Comparison of ENCODE assay signal across 2 cellular contexts in the genomic region with DNA sequence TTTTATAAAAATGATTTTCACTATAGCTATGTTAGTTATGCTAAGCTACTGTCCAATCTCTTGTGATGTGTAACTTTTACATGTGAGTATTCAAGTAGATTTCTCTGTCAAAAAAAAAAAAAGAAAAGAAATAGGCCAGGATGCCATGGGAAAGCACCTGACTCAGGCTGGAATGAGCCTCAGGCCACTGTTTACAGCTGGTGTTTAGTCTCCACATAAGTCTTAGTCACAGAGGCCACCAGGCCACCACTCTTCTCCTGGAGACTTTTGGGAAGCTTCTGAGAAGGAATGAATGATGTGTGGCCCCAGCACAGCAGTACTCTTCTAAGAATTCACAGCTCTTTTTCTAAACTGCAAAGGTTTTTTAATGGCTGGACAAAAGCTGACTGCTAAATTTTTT.
TF ChIP-seq lines count a peak whose summit lies in the region.

No MANE protein-coding gene starts in this region.

TF ChIP-seq in SK-N-SH treated with all-trans-retinoic acid at 6 μM for 48 hours, 23 proteins besides CTCF, POLR2A, EP300 and RAD21:
- TF ChIP-seq, protein P1, sequence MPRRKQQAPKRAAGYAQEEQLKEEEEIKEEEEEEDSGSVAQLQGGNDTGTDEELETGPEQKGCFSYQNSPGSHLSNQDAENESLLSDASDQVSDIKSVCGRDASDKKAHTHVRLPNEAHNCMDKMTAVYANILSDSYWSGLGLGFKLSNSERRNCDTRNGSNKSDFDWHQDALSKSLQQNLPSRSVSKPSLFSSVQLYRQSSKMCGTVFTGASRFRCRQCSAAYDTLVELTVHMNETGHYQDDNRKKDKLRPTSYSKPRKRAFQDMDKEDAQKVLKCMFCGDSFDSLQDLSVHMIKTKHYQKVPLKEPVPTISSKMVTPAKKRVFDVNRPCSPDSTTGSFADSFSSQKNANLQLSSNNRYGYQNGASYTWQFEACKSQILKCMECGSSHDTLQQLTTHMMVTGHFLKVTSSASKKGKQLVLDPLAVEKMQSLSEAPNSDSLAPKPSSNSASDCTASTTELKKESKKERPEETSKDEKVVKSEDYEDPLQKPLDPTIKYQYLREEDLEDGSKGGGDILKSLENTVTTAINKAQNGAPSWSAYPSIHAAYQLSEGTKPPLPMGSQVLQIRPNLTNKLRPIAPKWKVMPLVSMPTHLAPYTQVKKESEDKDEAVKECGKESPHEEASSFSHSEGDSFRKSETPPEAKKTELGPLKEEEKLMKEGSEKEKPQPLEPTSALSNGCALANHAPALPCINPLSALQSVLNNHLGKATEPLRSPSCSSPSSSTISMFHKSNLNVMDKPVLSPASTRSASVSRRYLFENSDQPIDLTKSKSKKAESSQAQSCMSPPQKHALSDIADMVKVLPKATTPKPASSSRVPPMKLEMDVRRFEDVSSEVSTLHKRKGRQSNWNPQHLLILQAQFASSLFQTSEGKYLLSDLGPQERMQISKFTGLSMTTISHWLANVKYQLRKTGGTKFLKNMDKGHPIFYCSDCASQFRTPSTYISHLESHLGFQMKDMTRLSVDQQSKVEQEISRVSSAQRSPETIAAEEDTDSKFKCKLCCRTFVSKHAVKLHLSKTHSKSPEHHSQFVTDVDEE (CRISPR knock-in tag; IDR thresholded peaks at IDR 0.05): no peak
- TF ChIP-seq ZNF565 (CRISPR knock-in tag; conservative IDR thresholded peaks at IDR 0.05; ENCODE audit: low read depth) (no peak), ARNTL (CRISPR knock-in tag; IDR thresholded peaks at IDR 0.05; ENCODE audit: borderline replicate concordance, low read depth) (no peak), CSDC2 (CRISPR knock-in tag; IDR thresholded peaks at IDR 0.05) (no peak), GLIS3 (CRISPR knock-in tag; IDR thresholded peaks at IDR 0.05) (no peak), RARB (CRISPR knock-in tag; IDR thresholded peaks at IDR 0.05) (no peak), PPARA (CRISPR knock-in tag; IDR thresholded peaks at IDR 0.05; ENCODE audit: borderline replicate concordance) (no peak), ZC3H10 (CRISPR knock-in tag; IDR thresholded peaks at IDR 0.05) (no peak), OSR1 (CRISPR knock-in tag; IDR thresholded peaks at IDR 0.05) (no peak), TCF4 (CRISPR knock-in tag; IDR thresholded peaks at IDR 0.05; ENCODE audit: borderline replicate concordance) (no peak)
- TF ChIP-seq, protein P2, sequence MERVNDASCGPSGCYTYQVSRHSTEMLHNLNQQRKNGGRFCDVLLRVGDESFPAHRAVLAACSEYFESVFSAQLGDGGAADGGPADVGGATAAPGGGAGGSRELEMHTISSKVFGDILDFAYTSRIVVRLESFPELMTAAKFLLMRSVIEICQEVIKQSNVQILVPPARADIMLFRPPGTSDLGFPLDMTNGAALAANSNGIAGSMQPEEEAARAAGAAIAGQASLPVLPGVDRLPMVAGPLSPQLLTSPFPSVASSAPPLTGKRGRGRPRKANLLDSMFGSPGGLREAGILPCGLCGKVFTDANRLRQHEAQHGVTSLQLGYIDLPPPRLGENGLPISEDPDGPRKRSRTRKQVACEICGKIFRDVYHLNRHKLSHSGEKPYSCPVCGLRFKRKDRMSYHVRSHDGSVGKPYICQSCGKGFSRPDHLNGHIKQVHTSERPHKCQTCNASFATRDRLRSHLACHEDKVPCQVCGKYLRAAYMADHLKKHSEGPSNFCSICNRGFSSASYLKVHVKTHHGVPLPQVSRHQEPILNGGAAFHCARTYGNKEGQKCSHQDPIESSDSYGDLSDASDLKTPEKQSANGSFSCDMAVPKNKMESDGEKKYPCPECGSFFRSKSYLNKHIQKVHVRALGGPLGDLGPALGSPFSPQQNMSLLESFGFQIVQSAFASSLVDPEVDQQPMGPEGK (CRISPR knock-in tag; IDR thresholded peaks at IDR 0.05; ENCODE audit: borderline replicate concordance): no peak

TF ChIP-seq in SK-N-SH, 30 proteins besides CTCF, POLR2A, EP300 and RAD21 (continued from another document):
- TF ChIP-seq, protein P3, sequence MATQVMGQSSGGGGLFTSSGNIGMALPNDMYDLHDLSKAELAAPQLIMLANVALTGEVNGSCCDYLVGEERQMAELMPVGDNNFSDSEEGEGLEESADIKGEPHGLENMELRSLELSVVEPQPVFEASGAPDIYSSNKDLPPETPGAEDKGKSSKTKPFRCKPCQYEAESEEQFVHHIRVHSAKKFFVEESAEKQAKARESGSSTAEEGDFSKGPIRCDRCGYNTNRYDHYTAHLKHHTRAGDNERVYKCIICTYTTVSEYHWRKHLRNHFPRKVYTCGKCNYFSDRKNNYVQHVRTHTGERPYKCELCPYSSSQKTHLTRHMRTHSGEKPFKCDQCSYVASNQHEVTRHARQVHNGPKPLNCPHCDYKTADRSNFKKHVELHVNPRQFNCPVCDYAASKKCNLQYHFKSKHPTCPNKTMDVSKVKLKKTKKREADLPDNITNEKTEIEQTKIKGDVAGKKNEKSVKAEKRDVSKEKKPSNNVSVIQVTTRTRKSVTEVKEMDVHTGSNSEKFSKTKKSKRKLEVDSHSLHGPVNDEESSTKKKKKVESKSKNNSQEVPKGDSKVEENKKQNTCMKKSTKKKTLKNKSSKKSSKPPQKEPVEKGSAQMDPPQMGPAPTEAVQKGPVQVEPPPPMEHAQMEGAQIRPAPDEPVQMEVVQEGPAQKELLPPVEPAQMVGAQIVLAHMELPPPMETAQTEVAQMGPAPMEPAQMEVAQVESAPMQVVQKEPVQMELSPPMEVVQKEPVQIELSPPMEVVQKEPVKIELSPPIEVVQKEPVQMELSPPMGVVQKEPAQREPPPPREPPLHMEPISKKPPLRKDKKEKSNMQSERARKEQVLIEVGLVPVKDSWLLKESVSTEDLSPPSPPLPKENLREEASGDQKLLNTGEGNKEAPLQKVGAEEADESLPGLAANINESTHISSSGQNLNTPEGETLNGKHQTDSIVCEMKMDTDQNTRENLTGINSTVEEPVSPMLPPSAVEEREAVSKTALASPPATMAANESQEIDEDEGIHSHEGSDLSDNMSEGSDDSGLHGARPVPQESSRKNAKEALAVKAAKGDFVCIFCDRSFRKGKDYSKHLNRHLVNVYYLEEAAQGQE (IDR thresholded peaks at IDR 0.05; ENCODE audit: low read depth, low read length): no peak
- no peak for TF ChIP-seq MXI1 (IDR thresholded peaks at IDR 0.05; ENCODE audit: low read depth, low read length)
- TF ChIP-seq TEAD4 (IDR thresholded peaks at IDR 0.05; ENCODE audit: borderline replicate concordance, insufficient read depth): no peak
- TF ChIP-seq, protein P4, sequence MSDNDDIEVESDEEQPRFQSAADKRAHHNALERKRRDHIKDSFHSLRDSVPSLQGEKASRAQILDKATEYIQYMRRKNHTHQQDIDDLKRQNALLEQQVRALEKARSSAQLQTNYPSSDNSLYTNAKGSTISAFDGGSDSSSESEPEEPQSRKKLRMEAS (IDR thresholded peaks at IDR 0.05; ENCODE audit: low read depth): no peak
- TF ChIP-seq, protein P5, sequence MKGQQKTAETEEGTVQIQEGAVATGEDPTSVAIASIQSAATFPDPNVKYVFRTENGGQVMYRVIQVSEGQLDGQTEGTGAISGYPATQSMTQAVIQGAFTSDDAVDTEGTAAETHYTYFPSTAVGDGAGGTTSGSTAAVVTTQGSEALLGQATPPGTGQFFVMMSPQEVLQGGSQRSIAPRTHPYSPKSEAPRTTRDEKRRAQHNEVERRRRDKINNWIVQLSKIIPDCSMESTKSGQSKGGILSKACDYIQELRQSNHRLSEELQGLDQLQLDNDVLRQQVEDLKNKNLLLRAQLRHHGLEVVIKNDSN (IDR thresholded peaks at IDR 0.05; ENCODE audit: borderline replicate concordance, low read depth): no peak
- TF ChIP-seq GATA2 (CRISPR knock-in tag; IDR thresholded peaks at IDR 0.05): no peak
- TF ChIP-seq RXRA (IDR thresholded peaks at IDR 0.05; ENCODE audit: borderline replicate concordance, low read depth): no peak
- no peak for TF ChIP-seq FOSL2 (IDR thresholded peaks at IDR 0.05; ENCODE audit: borderline replicate concordance, low read depth)
